In the genomic region with DNA sequence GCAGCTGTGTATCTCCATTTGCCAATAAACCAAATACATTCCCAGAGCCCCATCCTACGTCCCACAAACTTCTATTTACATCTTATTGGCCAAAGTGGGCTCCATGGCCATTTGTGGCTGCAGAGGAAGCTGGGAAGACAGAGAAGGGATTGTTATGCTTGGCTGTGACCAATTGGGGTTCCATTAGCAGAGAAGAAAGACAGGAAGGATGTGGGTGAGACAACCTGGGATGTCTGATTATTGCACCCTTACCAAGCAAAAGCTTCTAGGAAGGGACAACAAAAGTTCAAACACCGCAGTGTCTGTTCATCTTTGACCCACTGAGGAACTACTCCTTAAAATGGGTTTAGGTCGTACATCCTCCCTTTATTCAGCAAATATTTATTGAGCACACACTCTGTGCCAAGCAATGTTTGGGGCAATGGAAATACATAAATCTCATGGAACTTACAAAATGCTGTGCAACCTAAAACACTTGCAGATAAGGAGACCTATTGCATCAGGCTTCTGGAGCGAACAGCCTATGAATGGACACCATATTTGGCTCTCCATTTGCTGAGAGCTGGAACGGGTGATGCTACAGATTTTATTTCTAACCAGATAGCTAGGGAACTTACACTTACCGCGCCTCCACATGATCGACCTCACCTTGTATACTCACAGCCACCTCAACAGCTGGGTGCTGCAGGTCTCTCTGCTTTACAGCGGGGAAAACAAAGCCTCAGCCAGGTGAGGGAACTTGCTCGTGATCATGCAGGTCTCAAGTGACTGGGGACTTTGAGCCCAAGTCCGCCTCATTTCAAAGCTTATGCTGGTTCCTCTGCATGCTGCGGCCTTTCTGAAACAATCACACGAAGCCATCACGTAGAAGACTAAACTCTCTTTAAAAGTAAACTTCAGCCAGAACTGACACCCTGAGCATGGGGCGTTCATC, we compare ENCODE assay signal across 19 cellular contexts. TPM values are rescaled to one million over a fixed set of nuclear protein-coding genes. Genes with fewer than 3 reads are reported as not detected.
"Had no signal": no experiment of that assay in that cellular context is flagged by ENCODE, and none has a peak within 500 bp of the region (broad histone marks: within the 10 kb centered on the region; RNA-seq: fewer than 3 reads in every experiment).

No MANE protein-coding gene starts in this region.

- H3K4me1 ChIP-seq: breast epithelium, gastrocnemius medialis, neural progenitor cell, parathyroid adenoma had no signal

- DNase-seq: activated CD4-positive, alpha-beta T cell treated with anti-CD3 and anti-CD28 coated beads, Interleukin-2, amount 50 U/mL, for 1 hour; activated CD4-positive, CD25-positive, alpha-beta regulatory T cell; activated gamma-delta T cell; activated naive CD8-positive, alpha-beta T cell treated with anti-CD3 and anti-CD28 coated beads, Interleukin-2, amount 10 ng/mL, durations not matched to agents 7 days and 5 days; activated T-cell treated with anti-CD3 and anti-CD28 coated beads, Interleukin-2, amount 50 U/mL, for 48 hours; aorta; gastrocnemius medialis; heart right ventricle; left ventricle myocardium inferior; mesendoderm; SK-N-SH; stimulated activated naive B cell treated with anti-CD40 and anti-IgM and Interleukin-4, amounts not matched to agents 10 μg/mL and 1 μg/mL and 100 μg/mL, for 72 hours; substantia nigra; transverse colon had no signal

- ATAC-seq: gastrocnemius medialis; stimulated activated naive B cell treated with anti-CD40 and anti-IgM and Interleukin-4, amounts not matched to agents 10 μg/mL and 1 μg/mL and 100 μg/mL, for 72 hours had no signal

- H3K27me3 ChIP-seq: breast epithelium, gastrocnemius medialis, heart right ventricle, neural progenitor cell, transverse colon had no signal

- H3K9ac ChIP-seq: neural progenitor cell, parathyroid adenoma, SK-N-SH had no signal

- H2AFZ ChIP-seq: neural progenitor cell, parathyroid adenoma had no signal

- H3K9me3 Mint-ChIP-seq: activated naive CD8-positive, alpha-beta T cell treated with anti-CD3 and anti-CD28 coated beads, Interleukin-2, amount 10 ng/mL, durations not matched to agents 7 days and 5 days; neural progenitor cell; stimulated activated naive B cell treated with anti-CD40 and anti-IgM and Interleukin-4, amounts not matched to agents 10 μg/mL and 1 μg/mL and 100 μg/mL, for 72 hours had no signal

- H3K79me2 ChIP-seq: parathyroid adenoma had no signal

- H3K4me2 ChIP-seq: neural progenitor cell, SK-N-SH had no signal

- H3K4me3 Mint-ChIP-seq: activated naive CD8-positive, alpha-beta T cell treated with anti-CD3 and anti-CD28 coated beads, Interleukin-2, amount 10 ng/mL, durations not matched to agents 7 days and 5 days; neural progenitor cell; stimulated activated naive B cell treated with anti-CD40 and anti-IgM and Interleukin-4, amounts not matched to agents 10 μg/mL and 1 μg/mL and 100 μg/mL, for 72 hours had no signal

- H3K27ac ChIP-seq: breast epithelium, gastrocnemius medialis, heart right ventricle, left ventricle myocardium inferior, neural progenitor cell, parathyroid adenoma, transverse colon had no signal

- H3K36me3 ChIP-seq: breast epithelium, gastrocnemius medialis, heart right ventricle, left ventricle myocardium inferior, neural progenitor cell, transverse colon had no signal

- H3K4me3 ChIP-seq: breast epithelium, gastrocnemius medialis, heart right ventricle, left ventricle myocardium inferior, neural progenitor cell, transverse colon had no signal

- H3K27ac Mint-ChIP-seq: activated naive CD8-positive, alpha-beta T cell treated with anti-CD3 and anti-CD28 coated beads, Interleukin-2, amount 10 ng/mL, durations not matched to agents 7 days and 5 days; neural progenitor cell; stimulated activated naive B cell treated with anti-CD40 and anti-IgM and Interleukin-4, amounts not matched to agents 10 μg/mL and 1 μg/mL and 100 μg/mL, for 72 hours had no signal

- H3K9me3 ChIP-seq: breast epithelium, gastrocnemius medialis, heart right ventricle, left ventricle myocardium inferior, SK-N-SH, transverse colon had no signal

- H3K9me2 ChIP-seq: SK-N-SH had no signal

- H3K36me3 Mint-ChIP-seq: activated naive CD8-positive, alpha-beta T cell treated with anti-CD3 and anti-CD28 coated beads, Interleukin-2, amount 10 ng/mL, durations not matched to agents 7 days and 5 days; neural progenitor cell; stimulated activated naive B cell treated with anti-CD40 and anti-IgM and Interleukin-4, amounts not matched to agents 10 μg/mL and 1 μg/mL and 100 μg/mL, for 72 hours had no signal

- H3K4me1 Mint-ChIP-seq: activated naive CD8-positive, alpha-beta T cell treated with anti-CD3 and anti-CD28 coated beads, Interleukin-2, amount 10 ng/mL, durations not matched to agents 7 days and 5 days; neural progenitor cell had no signal

RNA-seq across cellular contexts. Expression of a gene that starts 21.4 kb away (rescaled TPM):
- total RNA-seq: activated naive CD8-positive, alpha-beta T cell treated with anti-CD3 and anti-CD28 coated beads, Interleukin-2, amount 10 ng/mL, durations not matched to agents 7 days and 5 days; gastrocnemius medialis; left ventricle myocardium inferior; myocyte; T-helper 1 cell treated with Interleukin-12 subunit alpha and Interleukin-12 subunit beta and Interleukin-4 antibody, amounts not matched to agents 30 ng/mL and 1 ng/mL, for 36 hours had no signal
